Comparison of ENCODE assay signal across 8 cellular contexts in genomic region chr5:112492291-112492690, GRCh38.
A peak's percentile ranks its signal among the peaks of the same experiment; 100 is the strongest.
DNase-seq lines count a peak whose midpoint lies in the region; ATAC-seq and TF ChIP-seq lines count a peak whose summit lies in the region.

No MANE protein-coding gene starts in this region.

- TF ChIP-seq RAD21 in HCT116 (IDR thresholded peaks at IDR 0.05; ENCODE audit: low read depth): peak; percentile 56

- no peak for TF ChIP-seq POLR2A in HCT116 (IDR thresholded peaks at IDR 0.05; ENCODE audit: borderline replicate concordance, extremely low read depth, insufficient read depth, insufficient read length)

- H3K27me3 ChIP-seq in HCT116 (ENCODE audit: insufficient read depth, low read length) (no peaks in the 10 kb centered on the region), Karpas-422 (ENCODE audit: low read length) (no peaks in the 10 kb centered on the region), osteoblast (ENCODE audit: insufficient read depth, low read length) (no peaks in the 10 kb centered on the region)

- H3K9me3 ChIP-seq in HCT116 (ENCODE audit: control insufficient read depth in 1 of 2, insufficient read depth in 1 of 2, low read depth in 1 of 2, low read length in 2 of 2) (no peaks in the 10 kb centered on the region), Karpas-422 (ENCODE audit: low read length) (no peaks in the 10 kb centered on the region), osteoblast (ENCODE audit: low read depth, low read length) (no peaks in the 10 kb centered on the region)

- no peaks in the 10 kb centered on the region for H3K4me1 ChIP-seq in HCT116 (ENCODE audit: control insufficient read depth in 1 of 2, insufficient read depth in 2 of 2, low read length in 2 of 2)
- peaks cover 7% of the 10 kb centered on the region; the same call in 1 of the 2 replicates for H3K4me1 ChIP-seq in Karpas-422 (ENCODE audit: low read length)
- no peaks in the 10 kb centered on the region for H3K4me1 ChIP-seq in osteoblast (ENCODE audit: insufficient read depth, low read length)

- RAD21 ChIA-PET in HCT116 (lab: Charles Lee; ENCODE audit: low non-redundant PET in 1 of 2, low total read pairs in 2 of 2, uncharacterized antibody in 2 of 2, unreplicated experiment in 2 of 2): interaction anchor here in 1 of 2 experiments (0.6 to 1.0 kb wide), 2 partner anchors 259 to 328 kb away, joined by 3 read pairs; no protein-coding TSS in a partner anchor

- peak; percentile 97 for ATAC-seq in HCT116

- peak; percentile 84 for TF ChIP-seq CTCF in GM12873 (IDR thresholded peaks at IDR 0.05; ENCODE audit: insufficient read depth, low read depth, low read length, missing control alignments)
- peak; percentile 79 to 93 (median 81) for TF ChIP-seq CTCF in HCT116 (IDR thresholded peaks at IDR 0.05 in 2 of 3, conservative IDR thresholded peaks at IDR 0.05 in 1 of 3; ENCODE audit: borderline replicate concordance in 1 of 3, insufficient read depth in 1 of 3, low read depth in 2 of 3, low read length in 2 of 3)
- TF ChIP-seq CTCF in fibroblast of mammary gland (conservative IDR thresholded peaks at IDR 0.05; ENCODE audit: control insufficient read depth, insufficient read depth, low read depth, low read length): peak; percentile 72
- TF ChIP-seq CTCF in osteoblast (IDR thresholded peaks at IDR 0.05; ENCODE audit: extremely low read depth, low read depth, low read length): peak; percentile 83

- H3K4me2 ChIP-seq in HCT116 (ENCODE audit: low read length) (no peak overlapping the region), Karpas-422 (ENCODE audit: low read depth, low read length, poor library complexity, severe bottlenecking) (peak overlapping the region; percentile 6), osteoblast (ENCODE audit: insufficient read depth, low read length) (no peak overlapping the region)

- H3K9me2 ChIP-seq in HCT116 (ENCODE audit: insufficient read depth) (no peaks in the 10 kb centered on the region), Karpas-422 (replicated peaks; ENCODE audit: insufficient read depth, low read length) (no peaks in the 10 kb centered on the region)

- H3K36me3 ChIP-seq in HCT116 (ENCODE audit: control insufficient read depth in 1 of 2, insufficient read depth in 2 of 2, low read length in 2 of 2): no peaks in the 10 kb centered on the region
- no peaks in the 10 kb centered on the region for H3K36me3 ChIP-seq in Karpas-422 (ENCODE audit: insufficient read depth, low read length)
- no peaks in the 10 kb centered on the region for H3K36me3 ChIP-seq in osteoblast (ENCODE audit: insufficient read depth, low read length)

- POLR2A ChIA-PET in HCT116 (lab: Charles Lee): no interaction called here

- no TSS peak for BruUV-seq in HCT116 (replicated peaks; lab: Mats Ljungman, UMichigan)

- H4K20me1 ChIP-seq in HCT116 (ENCODE audit: insufficient read depth) (no peaks in the 10 kb centered on the region), Karpas-422 (ENCODE audit: insufficient read depth, low read depth, low read length) (no peaks in the 10 kb centered on the region), osteoblast (ENCODE audit: insufficient read depth, low read length) (no peaks in the 10 kb centered on the region)

- H3K27ac ChIP-seq in HCT116 (ENCODE audit: low read depth, low read length): no peak overlapping the region
- H3K27ac ChIP-seq in Karpas-422 (ENCODE audit: low read length): no peak overlapping the region
- no peak overlapping the region for H3K27ac ChIP-seq in osteoblast (ENCODE audit: low read depth, low read length)

- H3K4me3 ChIP-seq in HCT116 (replicated peaks in 1 of 2; ENCODE audit: low read depth in 1 of 2, low read length in 2 of 2) (no peak overlapping the region), Karpas-422 (ENCODE audit: low read length) (no peak overlapping the region), fibroblast of mammary gland (ENCODE audit: control insufficient read depth, low read depth, low read length) (no peak overlapping the region), osteoblast (ENCODE audit: insufficient read depth, low read length) (no peak overlapping the region)

- CTCF ChIA-PET in HCT116 (lab: Charles Lee): interaction anchor here (0.6 to 1.9 kb wide), 15 partner anchors 11 to 669 kb away, joined by 3 to 14 read pairs (median 3); partner anchors contain the start of gene EPB41L4A

- intact Hi-C loops in HCT116 (cut with micrococcal nuclease): no loop called here

- H3K79me2 ChIP-seq in HCT116 (ENCODE audit: insufficient read depth, low read length) (no peaks in the 10 kb centered on the region), Karpas-422 (ENCODE audit: low read length) (no peaks in the 10 kb centered on the region), osteoblast (ENCODE audit: insufficient read depth, low read length) (no peaks in the 10 kb centered on the region)

- H3K9ac ChIP-seq in HCT116 (ENCODE audit: low read length) (no peak overlapping the region), Karpas-422 (ENCODE audit: low read length) (no peak overlapping the region)

- H2AFZ ChIP-seq in HCT116 (ENCODE audit: low read depth, low read length, poor library complexity, severe bottlenecking): peak overlapping the region; percentile 89
- 0 out of 2 replicates have a peak overlapping the region, but pooled peaks have one; percentile 44 for H2AFZ ChIP-seq in Karpas-422 (ENCODE audit: low read length)
- no peak overlapping the region for H2AFZ ChIP-seq in osteoblast (ENCODE audit: low read length)

- DNase-seq in A172 (ENCODE audit: low spot score) (peak; percentile 68), HCT116 (ENCODE audit: low read depth, low spot score) (peak; percentile 57), Karpas-422 (peak; percentile 92), SW480 (ENCODE audit: low spot score) (peak; percentile 51), fibroblast of mammary gland (ENCODE audit: low read depth) (peak; percentile 67), osteoblast (ENCODE audit: insufficient read length, low spot score, missing footprints) (peak; percentile 53), epidermal melanocyte (ENCODE audit: insufficient read length, low spot score) (no peak)

TF ChIP-seq in HCT116, 20 proteins besides CTCF, POLR2A, EP300 and RAD21:
- TF ChIP-seq CBX3 (IDR thresholded peaks at IDR 0.05; ENCODE audit: low read depth) (peak; percentile 23; the same call in 1 of the 2 replicates), YY1 (IDR thresholded peaks at IDR 0.05; ENCODE audit: extremely low read depth, insufficient replicate concordance, low read depth, low read length) (peak; percentile 31), FOSL1 (IDR thresholded peaks at IDR 0.05; ENCODE audit: low read depth) (no peak), JUND (IDR thresholded peaks at IDR 0.05) (no peak)
